8 cellular contexts compared by ENCODE assay signal in the genomic region with DNA sequence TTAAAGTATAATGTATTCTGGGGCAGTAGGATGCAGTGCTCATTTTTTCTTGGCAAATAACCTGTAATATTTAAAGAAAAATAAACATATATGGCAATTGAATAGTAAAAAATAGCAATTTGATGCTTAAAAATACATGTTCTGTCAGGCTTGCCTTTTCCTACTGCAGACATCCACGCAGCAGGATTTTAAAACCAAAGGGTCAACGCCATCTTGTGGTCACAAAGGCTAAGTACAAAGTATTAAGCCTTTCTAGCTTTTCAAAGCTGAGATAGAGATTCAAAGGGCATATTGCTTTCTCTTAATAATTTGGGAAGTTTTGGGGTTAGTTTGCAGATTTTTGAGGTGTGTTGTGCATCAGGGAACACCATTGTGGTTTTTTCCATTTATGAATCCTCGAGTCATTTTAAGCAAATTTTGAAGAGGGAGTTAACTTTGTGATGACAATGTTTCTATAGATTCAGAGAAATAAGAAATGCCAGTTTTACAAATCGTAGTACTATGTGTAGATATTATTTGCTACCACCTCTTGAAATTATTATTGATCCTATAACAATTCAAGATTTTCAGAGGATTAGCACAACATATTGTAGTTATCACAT. TPM values are rescaled to one million over a fixed set of nuclear protein-coding genes. Genes with fewer than 3 reads are reported as not detected.
DNase-seq lines count a peak whose midpoint lies in the region; ATAC-seq and TF ChIP-seq lines count a peak whose summit lies in the region.

No MANE protein-coding gene starts in this region.

- peaks cover 2% of the 10 kb centered on the region for H3K27me3 Mint-ChIP-seq in GM23338 (ENCODE audit: insufficient read depth, low read depth, poor library complexity)

- ATAC-seq in GM23338, result peak; percentile 56; the same call in 2 of the 3 replicates

- H3K27ac Mint-ChIP-seq in GM23338, result no peak overlapping the region

- H2BK5ac ChIP-seq in neuronal stem cell (ENCODE audit: low read length), result no peak overlapping the region

- no peaks in the 10 kb centered on the region for H3K4me1 Mint-ChIP-seq in GM23338

- H3K79me1 ChIP-seq in neuronal stem cell (ENCODE audit: low read depth, low read length), result no peaks in the 10 kb centered on the region

- H2BK15ac ChIP-seq in neuronal stem cell (ENCODE audit: low read length), result no peak overlapping the region

- H3K4me2 ChIP-seq in GM23338 (no peak overlapping the region), KMS-11 (no peak overlapping the region), neuronal stem cell (ENCODE audit: insufficient read depth, low read length, poor library complexity, severe bottlenecking) (no peak overlapping the region)

- H2AFZ ChIP-seq in GM23338, result no peak overlapping the region
- H2AFZ ChIP-seq in KMS-11 (ENCODE audit: low read depth), result no peak overlapping the region
- H2AFZ ChIP-seq in neuronal stem cell (ENCODE audit: low read length), result no peak overlapping the region

- no peaks in the 10 kb centered on the region for H3K9me3 Mint-ChIP-seq in GM23338

- no peak overlapping the region for H2BK12ac ChIP-seq in neuronal stem cell (ENCODE audit: low read length)

- TF ChIP-seq POLR2A in esophagus squamous epithelium (IDR thresholded peaks at IDR 0.05), result no peak

- no peak overlapping the region for H3K23ac ChIP-seq in neuronal stem cell (ENCODE audit: low read depth, low read length, poor library complexity)

- H3K4ac ChIP-seq in neuronal stem cell (ENCODE audit: low read length), result no peak overlapping the region

- H3K9ac ChIP-seq in KMS-11 (no peak overlapping the region), neuronal stem cell (ENCODE audit: low read depth, low read length, poor library complexity) (no peak overlapping the region)

- no peak overlapping the region for H3K27ac ChIP-seq in cardiac muscle cell
- no peak overlapping the region for H3K27ac ChIP-seq in GM23338 (ENCODE audit: low read depth)
- H3K27ac ChIP-seq in KMS-11, result no peak overlapping the region
- H3K27ac ChIP-seq in esophagus squamous epithelium, result no peak overlapping the region
- H3K27ac ChIP-seq in neuronal stem cell (replicated peaks; ENCODE audit: low read length), result no peak overlapping the region

- no peak overlapping the region for H4K8ac ChIP-seq in neuronal stem cell (ENCODE audit: low read depth, low read length)

- no peak overlapping the region for H2AK5ac ChIP-seq in neuronal stem cell (ENCODE audit: low read depth, low read length)

- no peak overlapping the region for H3K14ac ChIP-seq in neuronal stem cell (ENCODE audit: low read length)

- intact Hi-C loops in cardiac septum (cut with DNase I) (no loop called here), esophagus squamous epithelium (cut with DNase I) (no loop called here)

- no peaks in the 10 kb centered on the region for H3K27me3 ChIP-seq in cardiac muscle cell
- no peaks in the 10 kb centered on the region for H3K27me3 ChIP-seq in GM23338 (ENCODE audit: insufficient read depth)
- H3K27me3 ChIP-seq in KMS-11 (ENCODE audit: insufficient read depth, low read depth), result no peaks in the 10 kb centered on the region
- no peaks in the 10 kb centered on the region for H3K27me3 ChIP-seq in esophagus squamous epithelium
- H3K27me3 ChIP-seq in neuronal stem cell (ENCODE audit: control insufficient read depth in 3 of 3, insufficient read depth in 3 of 3, low read depth in 1 of 3, low read length in 3 of 3), result no peaks in the 10 kb centered on the region

- no peak overlapping the region for H3K4me3 Mint-ChIP-seq in GM23338

- TF ChIP-seq CTCF in cardiac muscle cell (IDR thresholded peaks at IDR 0.05; ENCODE audit: low read depth, low read length) (peak; percentile 72), GM23338 (conservative IDR thresholded peaks at IDR 0.05; ENCODE audit: low read depth in 2 of 2) (peak; percentile 74 to 75), KMS-11 (conservative IDR thresholded peaks at IDR 0.05; ENCODE audit: low read depth, low read length) (peak; percentile 68), esophagus squamous epithelium (IDR thresholded peaks at IDR 0.05) (peak; percentile 28 to 62 (median 56))

- no peaks in the 10 kb centered on the region for H3F3A ChIP-seq in GM23338 (replicated peaks; ENCODE audit: low read depth)

- no peaks in the 10 kb centered on the region for H3K9me2 ChIP-seq in GM23338 (ENCODE audit: insufficient read depth)

- H3K9me3 ChIP-seq in cardiac muscle cell (ENCODE audit: low read depth) (no peaks in the 10 kb centered on the region), esophagus squamous epithelium (no peaks in the 10 kb centered on the region), neuronal stem cell (replicated peaks in 1 of 2; ENCODE audit: control insufficient read depth in 2 of 2, insufficient read depth in 1 of 2, low read depth in 1 of 2, low read length in 2 of 2) (peaks cover 0 to 3% of the 10 kb centered on the region in 2 donors)

- H2BK120ac ChIP-seq in neuronal stem cell (ENCODE audit: low read depth, low read length), result no peak overlapping the region

- no peak overlapping the region for H3K18ac ChIP-seq in neuronal stem cell (ENCODE audit: low read length)

- no peak overlapping the region for H3K4me3 ChIP-seq in cardiac muscle cell
- no peak overlapping the region for H3K4me3 ChIP-seq in GM23338
- no peak overlapping the region for H3K4me3 ChIP-seq in KMS-11 (IDR thresholded peaks at IDR 0.05; ENCODE audit: insufficient read depth, low read depth, low read length)
- H3K4me3 ChIP-seq in esophagus squamous epithelium, result no peak overlapping the region
- no peak overlapping the region for H3K4me3 ChIP-seq in neuronal stem cell (ENCODE audit: low read length in 2 of 2)

- WGBS in esophagus squamous epithelium, 2 donors, result 1 to 2% methylated on average over 4 of the region's 4 CpGs
- WGBS in neuronal stem cell (ENCODE audit: extremely low coverage in 2 of 2, insufficient read length in 2 of 2, insufficient replicate concordance in 1 of 2), 2 donors, result no CpG with 5 or more reads among the region's 4 CpGs

- H4K20me1 ChIP-seq in GM23338 (replicated peaks; ENCODE audit: insufficient read depth) (no peaks in the 10 kb centered on the region), KMS-11 (ENCODE audit: insufficient read depth) (no peaks in the 10 kb centered on the region)

- H3K4me1 ChIP-seq in cardiac muscle cell (ENCODE audit: low read depth) (no peaks in the 10 kb centered on the region), GM23338 (ENCODE audit: insufficient read depth) (no peaks in the 10 kb centered on the region), KMS-11 (ENCODE audit: low read depth, poor library complexity, severe bottlenecking) (no peaks in the 10 kb centered on the region), esophagus squamous epithelium (peaks cover 0 to 4% (median 0%) of the 10 kb centered on the region in 3 donors), neuronal stem cell (ENCODE audit: control insufficient read depth in 2 of 2, insufficient read depth in 1 of 2, low read depth in 1 of 2, low read length in 2 of 2) (no peaks in the 10 kb centered on the region)

- no peaks in the 10 kb centered on the region for H3K79me2 ChIP-seq in GM23338 (replicated peaks; ENCODE audit: insufficient read depth)
- H3K79me2 ChIP-seq in KMS-11 (ENCODE audit: insufficient read depth, low read depth), result no peaks in the 10 kb centered on the region

- DNase-seq in cardiac muscle cell (ENCODE audit: low read depth in 1 of 2, low spot score in 1 of 2) (peak; percentile 67 to 72), cardiac septum (ENCODE audit: low spot score) (no peak), GM23338 (ENCODE audit: low spot score) (peak; percentile 74), SHP77 (lab: John Stamatoyannopoulos, UW) (peak; percentile 7 to 50), esophagus squamous epithelium (lab: John Stamatoyannopoulos, UW) (no peak), neuronal stem cell (ENCODE audit: low spot score) (peak; percentile 23), HuH-7.5 (ENCODE audit: low spot score) (no peak)

- no peaks in the 10 kb centered on the region for H3K36me3 ChIP-seq in cardiac muscle cell
- H3K36me3 ChIP-seq in GM23338 (ENCODE audit: insufficient read depth), result no peaks in the 10 kb centered on the region
- no peaks in the 10 kb centered on the region for H3K36me3 ChIP-seq in KMS-11 (ENCODE audit: insufficient read depth)
- H3K36me3 ChIP-seq in esophagus squamous epithelium, result no peaks in the 10 kb centered on the region
- H3K36me3 ChIP-seq in neuronal stem cell (replicated peaks in 1 of 2; ENCODE audit: control insufficient read depth in 2 of 2, insufficient read depth in 2 of 2, low read length in 2 of 2), result no peaks in the 10 kb centered on the region

- H4K91ac ChIP-seq in neuronal stem cell (ENCODE audit: low read depth, low read length, poor library complexity), result no peak overlapping the region

- no peaks in the 10 kb centered on the region; the same call in 2 of the 3 replicates for H3K36me3 Mint-ChIP-seq in GM23338 (ENCODE audit: low read depth)

TF ChIP-seq in GM23338, 12 proteins besides CTCF, POLR2A, EP300 and RAD21 (continues in another document):
- TF ChIP-seq EZH2phosphoT487 (IDR thresholded peaks at IDR 0.05; ENCODE audit: unreplicated experiment), result no peak
- TF ChIP-seq NANOG (IDR thresholded peaks at IDR 0.05; ENCODE audit: borderline replicate concordance), result no peak
- TF ChIP-seq CREB1 (CRISPR knock-in tag; IDR thresholded peaks at IDR 0.05; ENCODE audit: low read depth), result no peak
- TF ChIP-seq EZH2 (IDR thresholded peaks at IDR 0.05; ENCODE audit: low read depth, unreplicated experiment), result no peak
- TF ChIP-seq, protein P1, sequence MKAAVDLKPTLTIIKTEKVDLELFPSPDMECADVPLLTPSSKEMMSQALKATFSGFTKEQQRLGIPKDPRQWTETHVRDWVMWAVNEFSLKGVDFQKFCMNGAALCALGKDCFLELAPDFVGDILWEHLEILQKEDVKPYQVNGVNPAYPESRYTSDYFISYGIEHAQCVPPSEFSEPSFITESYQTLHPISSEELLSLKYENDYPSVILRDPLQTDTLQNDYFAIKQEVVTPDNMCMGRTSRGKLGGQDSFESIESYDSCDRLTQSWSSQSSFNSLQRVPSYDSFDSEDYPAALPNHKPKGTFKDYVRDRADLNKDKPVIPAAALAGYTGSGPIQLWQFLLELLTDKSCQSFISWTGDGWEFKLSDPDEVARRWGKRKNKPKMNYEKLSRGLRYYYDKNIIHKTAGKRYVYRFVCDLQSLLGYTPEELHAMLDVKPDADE (IDR thresholded peaks at IDR 0.05), result no peak

RNA-seq across cellular contexts. Expression of gene CCER1, which starts 4.7 kb away (rescaled TPM):
- total RNA-seq in cardiac muscle cell (not detected in 2 replicates), cardiac septum (not detected), esophagus squamous epithelium (not detected)
- polyA plus RNA-seq in cardiac muscle cell (not detected in 2 replicates), GM23338 (2016; fragmentation: Nextera tagmentation; extraction: Ambion mirVana) (not detected in 2 replicates)
- total RNA-seq in GM23338 (2014; rRNA removed; shearing (Covaris generic)), result not detected in 2 replicates
- not detected for polyA plus RNA-seq in neuronal stem cell (2013, experiment 1 of 2)
- polyA plus RNA-seq in neuronal stem cell (2013, experiment 2 of 2), result not detected

RNA-seq across cellular contexts. Expression of gene EPYC, which starts 45.1 kb away (rescaled TPM):
- total RNA-seq in cardiac muscle cell (not detected in 2 replicates), cardiac septum (not detected), esophagus squamous epithelium (not detected)
- polyA plus RNA-seq in cardiac muscle cell (not detected in 2 replicates), GM23338 (2016; fragmentation: Nextera tagmentation; extraction: Ambion mirVana) (not detected in 2 replicates)
- total RNA-seq in GM23338 (2014; rRNA removed; shearing (Covaris generic)), result not detected in 2 replicates
- not detected for polyA plus RNA-seq in neuronal stem cell (2013, experiment 1 of 2)
- not detected for polyA plus RNA-seq in neuronal stem cell (2013, experiment 2 of 2)

Comparison
In these comparisons a context has a peak if more than half of its experiments do, and no peak if none do; other contexts are left out.
1. DNase-seq: peak in cardiac muscle cell (2 of 2), GM23338 (single experiment), SHP77 (2 of 2) and neuronal stem cell (single experiment); none in cardiac septum (single experiment), esophagus squamous epithelium (single experiment) and HuH-7.5 (single experiment).
2. Peak in every context shown above with its lines, with median percentiles within 50 percentile points of each other: CTCF ChIP-seq.